Comparison of ENCODE assay signal across 1 cellular context in the genomic region with DNA sequence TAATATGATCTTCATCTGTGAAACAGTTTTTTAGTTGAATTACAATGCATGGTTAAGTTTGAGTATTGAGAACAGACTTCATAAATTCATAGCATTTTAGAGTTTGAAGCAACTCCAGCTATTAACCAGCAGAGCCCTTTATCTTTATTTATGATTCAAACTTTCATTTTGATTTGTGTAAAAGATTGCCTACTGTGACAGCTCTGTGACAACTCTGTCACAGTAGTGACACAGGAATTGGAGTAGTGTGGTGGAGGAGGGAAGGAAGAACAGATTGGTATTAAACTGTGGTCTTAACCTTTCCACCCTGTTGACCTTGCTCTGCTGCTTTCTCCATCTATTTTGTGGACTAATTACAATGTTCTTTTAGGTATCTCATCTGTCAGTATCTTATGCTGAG.
TF ChIP-seq lines count a peak whose summit lies in the region.

No MANE protein-coding gene starts in this region.

TF ChIP-seq in GM23338, 12 proteins besides CTCF, POLR2A, EP300 and RAD21 (continued from another document):
- TF ChIP-seq, protein P1, sequence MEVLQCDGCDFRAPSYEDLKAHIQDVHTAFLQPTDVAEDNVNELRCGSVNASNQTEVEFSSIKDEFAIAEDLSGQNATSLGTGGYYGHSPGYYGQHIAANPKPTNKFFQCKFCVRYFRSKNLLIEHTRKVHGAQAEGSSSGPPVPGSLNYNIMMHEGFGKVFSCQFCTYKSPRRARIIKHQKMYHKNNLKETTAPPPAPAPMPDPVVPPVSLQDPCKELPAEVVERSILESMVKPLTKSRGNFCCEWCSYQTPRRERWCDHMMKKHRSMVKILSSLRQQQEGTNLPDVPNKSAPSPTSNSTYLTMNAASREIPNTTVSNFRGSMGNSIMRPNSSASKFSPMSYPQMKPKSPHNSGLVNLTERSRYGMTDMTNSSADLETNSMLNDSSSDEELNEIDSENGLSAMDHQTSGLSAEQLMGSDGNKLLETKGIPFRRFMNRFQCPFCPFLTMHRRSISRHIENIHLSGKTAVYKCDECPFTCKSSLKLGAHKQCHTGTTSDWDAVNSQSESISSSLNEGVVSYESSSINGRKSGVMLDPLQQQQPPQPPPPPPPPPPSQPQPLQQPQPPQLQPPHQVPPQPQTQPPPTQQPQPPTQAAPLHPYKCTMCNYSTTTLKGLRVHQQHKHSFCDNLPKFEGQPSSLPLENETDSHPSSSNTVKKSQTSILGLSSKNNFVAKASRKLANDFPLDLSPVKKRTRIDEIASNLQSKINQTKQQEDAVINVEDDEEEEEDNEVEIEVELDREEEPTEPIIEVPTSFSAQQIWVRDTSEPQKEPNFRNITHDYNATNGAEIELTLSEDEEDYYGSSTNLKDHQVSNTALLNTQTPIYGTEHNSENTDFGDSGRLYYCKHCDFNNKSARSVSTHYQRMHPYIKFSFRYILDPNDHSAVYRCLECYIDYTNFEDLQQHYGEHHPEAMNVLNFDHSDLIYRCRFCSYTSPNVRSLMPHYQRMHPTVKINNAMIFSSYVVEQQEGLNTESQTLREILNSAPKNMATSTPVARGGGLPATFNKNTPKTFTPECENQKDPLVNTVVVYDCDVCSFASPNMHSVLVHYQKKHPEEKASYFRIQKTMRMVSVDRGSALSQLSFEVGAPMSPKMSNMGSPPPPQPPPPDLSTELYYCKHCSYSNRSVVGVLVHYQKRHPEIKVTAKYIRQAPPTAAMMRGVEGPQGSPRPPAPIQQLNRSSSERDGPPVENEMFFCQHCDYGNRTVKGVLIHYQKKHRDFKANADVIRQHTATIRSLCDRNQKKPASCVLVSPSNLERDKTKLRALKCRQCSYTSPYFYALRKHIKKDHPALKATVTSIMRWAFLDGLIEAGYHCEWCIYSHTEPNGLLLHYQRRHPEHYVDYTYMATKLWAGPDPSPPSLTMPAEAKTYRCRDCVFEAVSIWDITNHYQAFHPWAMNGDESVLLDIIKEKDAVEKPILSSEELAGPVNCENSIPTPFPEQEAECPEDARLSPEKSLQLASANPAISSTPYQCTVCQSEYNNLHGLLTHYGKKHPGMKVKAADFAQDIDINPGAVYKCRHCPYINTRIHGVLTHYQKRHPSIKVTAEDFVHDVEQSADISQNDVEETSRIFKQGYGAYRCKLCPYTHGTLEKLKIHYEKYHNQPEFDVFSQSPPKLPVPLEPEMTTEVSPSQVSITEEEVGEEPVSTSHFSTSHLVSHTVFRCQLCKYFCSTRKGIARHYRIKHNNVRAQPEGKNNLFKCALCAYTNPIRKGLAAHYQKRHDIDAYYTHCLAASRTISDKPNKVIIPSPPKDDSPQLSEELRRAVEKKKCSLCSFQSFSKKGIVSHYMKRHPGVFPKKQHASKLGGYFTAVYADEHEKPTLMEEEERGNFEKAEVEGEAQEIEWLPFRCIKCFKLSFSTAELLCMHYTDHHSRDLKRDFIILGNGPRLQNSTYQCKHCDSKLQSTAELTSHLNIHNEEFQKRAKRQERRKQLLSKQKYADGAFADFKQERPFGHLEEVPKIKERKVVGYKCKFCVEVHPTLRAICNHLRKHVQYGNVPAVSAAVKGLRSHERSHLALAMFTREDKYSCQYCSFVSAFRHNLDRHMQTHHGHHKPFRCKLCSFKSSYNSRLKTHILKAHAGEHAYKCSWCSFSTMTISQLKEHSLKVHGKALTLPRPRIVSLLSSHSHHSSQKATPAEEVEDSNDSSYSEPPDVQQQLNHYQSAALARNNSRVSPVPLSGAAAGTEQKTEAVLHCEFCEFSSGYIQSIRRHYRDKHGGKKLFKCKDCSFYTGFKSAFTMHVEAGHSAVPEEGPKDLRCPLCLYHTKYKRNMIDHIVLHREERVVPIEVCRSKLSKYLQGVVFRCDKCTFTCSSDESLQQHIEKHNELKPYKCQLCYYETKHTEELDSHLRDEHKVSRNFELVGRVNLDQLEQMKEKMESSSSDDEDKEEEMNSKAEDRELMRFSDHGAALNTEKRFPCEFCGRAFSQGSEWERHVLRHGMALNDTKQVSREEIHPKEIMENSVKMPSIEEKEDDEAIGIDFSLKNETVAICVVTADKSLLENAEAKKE (CRISPR knock-in tag; IDR thresholded peaks at IDR 0.05): no peak
- TF ChIP-seq JUNB (IDR thresholded peaks at IDR 0.05; ENCODE audit: unreplicated experiment) (no peak), ZNF331 (CRISPR knock-in tag; IDR thresholded peaks at IDR 0.05; ENCODE audit: low read depth) (no peak)
